Comparison of ENCODE assay signal across 8 cellular contexts in genomic region chr19:48110350-48110966, GRCh38. TPM values are rescaled to one million over a fixed set of nuclear protein-coding genes. Genes with fewer than 3 reads are reported as not detected.
DNase-seq lines count a peak whose midpoint lies in the region; ATAC-seq, FAIRE-seq and TF ChIP-seq lines count a peak whose summit lies in the region.

TSS of gene PLA2G4C (minus strand) at chr19:48110817. CDS start at chr19:48106529, 4,288 bp downstream.

- WGBS in right cardiac atrium = under 1% methylated on average over 27 of the region's 27 CpGs
- WGBS in psoas muscle, 3 donors = 0 to 2% (median 0%) methylated on average over 25 to 27 of the region's 27 CpGs
- under 1% methylated on average over 27 of the region's 27 CpGs for WGBS in urinary bladder

- H3K9me3 ChIP-seq in astrocyte (ENCODE audit: insufficient read depth, low read depth, low read length) (no peaks in the 10 kb centered on the region), right cardiac atrium (ENCODE audit: control insufficient read depth, low read length) (no peaks in the 10 kb centered on the region), psoas muscle (no peaks in the 10 kb centered on the region)

- DNase-seq in D341Med (ENCODE audit: low spot score) = peak; percentile 97
- peak; percentile 86 for DNase-seq in HCEC 1CT
- DNase-seq in NCI-H1694 treated with DMSO at 0.1 percent for 48 hours (lab: John Stamatoyannopoulos, UW) = peak; percentile 80
- peak; percentile 53 for DNase-seq in T-helper 22 cell (ENCODE audit: low read depth)
- DNase-seq in astrocyte (ENCODE audit: low read depth) = peak; percentile 80
- DNase-seq in right cardiac atrium = peak; percentile 95 to 97 (median 97)
- peak; percentile 93 to 97 for DNase-seq in psoas muscle

- H3K4me2 ChIP-seq in astrocyte (ENCODE audit: low read length) = peak within 1 kb of the TSS; percentile 92

- intact Hi-C loops in right cardiac atrium (cut with DNase I) (no loop called here), psoas muscle (cut with DNase I) (loop anchor here in 1 of 2 donors (10.0 kb wide), 1 partner anchor 144 kb away; the partner anchor contains the start of gene CARD8)

- H3K4me3 Mint-ChIP-seq in astrocyte (ENCODE audit: unreplicated experiment) = peak within 1 kb of the TSS; percentile 69

- no peaks in the 10 kb centered on the region for H3K79me2 ChIP-seq in astrocyte (ENCODE audit: insufficient read depth, low read length)

- peaks cover 3% of the 10 kb centered on the region for H3K4me1 Mint-ChIP-seq in astrocyte (ENCODE audit: low read depth, unreplicated experiment)

- peak; percentile 94 for ATAC-seq in right cardiac atrium
- ATAC-seq in psoas muscle = peak; percentile 91 to 94 (median 92)

- no peaks in the 10 kb centered on the region for H3K27me3 ChIP-seq in astrocyte (ENCODE audit: insufficient read depth, low read length)
- no peaks in the 10 kb centered on the region for H3K27me3 ChIP-seq in right cardiac atrium (ENCODE audit: control insufficient read depth, insufficient read depth)
- H3K27me3 ChIP-seq in psoas muscle (ENCODE audit: insufficient read depth in 3 of 3, low read length in 2 of 3) = no peaks in the 10 kb centered on the region

- peak within 1 kb of the TSS; percentile 83 for H3K27ac Mint-ChIP-seq in astrocyte (ENCODE audit: unreplicated experiment)

- H3K9ac ChIP-seq in astrocyte (ENCODE audit: low read length) = peak within 1 kb of the TSS; percentile 84

- peaks cover 6% of the 10 kb centered on the region for H3K4me1 ChIP-seq in astrocyte (ENCODE audit: insufficient read depth, low read length)
- H3K4me1 ChIP-seq in right cardiac atrium (ENCODE audit: control insufficient read depth, insufficient read depth, low read length) = peaks cover 3% of the 10 kb centered on the region
- H3K4me1 ChIP-seq in psoas muscle = peaks cover 38% of the 10 kb centered on the region
- H3K4me1 ChIP-seq in urinary bladder (ENCODE audit: insufficient read depth) = no peaks in the 10 kb centered on the region

- H3K4me3 ChIP-seq in astrocyte (ENCODE audit: insufficient read depth, low read depth, low read length) = peak within 1 kb of the TSS; percentile 64
- H3K4me3 ChIP-seq in right cardiac atrium (ENCODE audit: low read length) = peak within 1 kb of the TSS; percentile 55
- H3K4me3 ChIP-seq in psoas muscle = peak within 1 kb of the TSS; percentile 72
- peak within 1 kb of the TSS; percentile 42 for H3K4me3 ChIP-seq in urinary bladder (ENCODE audit: low read depth, low read length)

- no peaks in the 10 kb centered on the region for H3K36me3 ChIP-seq in astrocyte (ENCODE audit: insufficient read depth, low read length)
- H3K36me3 ChIP-seq in psoas muscle (ENCODE audit: insufficient read depth in 1 of 2, low read depth in 1 of 2) = peaks cover 0 to 6% of the 10 kb centered on the region in 2 donors
- no peaks in the 10 kb centered on the region for H3K36me3 ChIP-seq in urinary bladder (ENCODE audit: insufficient read depth)

- no peaks in the 10 kb centered on the region for H4K20me1 ChIP-seq in astrocyte (ENCODE audit: insufficient read depth, low read length)

- H3K36me3 Mint-ChIP-seq in astrocyte (ENCODE audit: low read depth, unreplicated experiment) = peaks cover 4% of the 10 kb centered on the region

- no peak for FAIRE-seq in astrocyte (lab: Jason Lieb, UNC)

- TF ChIP-seq CTCF in astrocyte (IDR thresholded peaks at IDR 0.05; ENCODE audit: insufficient read depth, low read depth, low read length) (no peak), psoas muscle (IDR thresholded peaks at IDR 0.05) (no peak)

- no peaks in the 10 kb centered on the region for H3K27me3 Mint-ChIP-seq in astrocyte (ENCODE audit: low read depth, unreplicated experiment)

- no peaks in the 10 kb centered on the region for H3K9me3 Mint-ChIP-seq in astrocyte (ENCODE audit: unreplicated experiment)

- H3K27ac ChIP-seq in astrocyte (ENCODE audit: low read depth, low read length) (peak within 1 kb of the TSS; percentile 85), right cardiac atrium (ENCODE audit: low read length) (peak within 1 kb of the TSS; percentile 100), psoas muscle (peak within 1 kb of the TSS; percentile 94), urinary bladder (ENCODE audit: low read depth) (peak within 1 kb of the TSS; percentile 96)

- H2AFZ ChIP-seq in astrocyte (ENCODE audit: low read depth, low read length) = peak within 1 kb of the TSS; percentile 93

RNA-seq across cellular contexts. Expression of gene PLA2G4C, which starts in this region (rescaled TPM):
- 4.1 TPM in 2 replicates for total RNA-seq in astrocyte
- 10 to 100 TPM; 24.7 to 39.6 (median 29.3) TPM for total RNA-seq in right cardiac atrium
- polyA plus RNA-seq in right cardiac atrium = 30.1 TPM
- 100 to 1,000 TPM in 1 of 4 donors, 10 to 100 TPM in 3; 34.2 to 114 (median 70.8) TPM for total RNA-seq in psoas muscle
- polyA plus RNA-seq in psoas muscle = 10 to 100 TPM; 11.8 to 23.9 (median 21.9) TPM
- total RNA-seq in urinary bladder = 10.5 TPM
- polyA plus RNA-seq in urinary bladder = 13.5 TPM

Comparison
In these comparisons a context has a peak if more than half of its experiments do, and no peak if none do; other contexts are left out.
1. Peak in every context shown above with its lines: DNase-seq, ATAC-seq, H3K4me3 ChIP-seq and H3K27ac ChIP-seq.